ENCODE assay signal across 25 cellular contexts in genomic region chr17:54950116-54950515, GRCh38. TPM values are rescaled to one million over a fixed set of nuclear protein-coding genes. Genes with fewer than 3 reads are reported as not detected.
"Had no signal": no experiment of that assay in that cellular context is flagged by ENCODE, and none has a peak within 500 bp of the region (broad histone marks: within the 10 kb centered on the region; RNA-seq: fewer than 3 reads in every experiment).

No MANE protein-coding gene starts in this region.

- H2AFZ ChIP-seq: hepatocyte had no signal

- H3K9me3 ChIP-seq: heart right ventricle, left lung, pancreas, prostate gland, right atrium auricular region, right lobe of liver, spleen, suprapubic skin, thoracic aorta, tibial artery, upper lobe of right lung had no signal

- H3K4me3 ChIP-seq: heart right ventricle, hepatocyte, left lung, lung, pancreas, prostate gland, right atrium auricular region, right lobe of liver, skin epidermis, spleen, suprapubic skin, thoracic aorta, tibial artery, upper lobe of right lung had no signal

- H3K27ac ChIP-seq: heart right ventricle, hepatocyte, left lung, pancreas, prostate gland, right atrium auricular region, right lobe of liver, skin epidermis, spleen, suprapubic skin, thoracic aorta, tibial artery, upper lobe of right lung had no signal

- H3K4me2 ChIP-seq: hepatocyte had no signal

- DNase-seq: heart right ventricle; kidney glomerular epithelial cell; left cardiac atrium; left lung; mesendoderm; naive thymus-derived CD8-positive, alpha-beta T cell; nucleus accumbens; pancreas; posterior cingulate gyrus; right lobe of liver; spleen; stimulated activated CD4-positive, alpha-beta T cell treated with anti-CD3 and anti-CD28 coated beads, Interleukin-4, amount 100 ng/mL, for 24 hours; stimulated activated naive CD4-positive, alpha-beta T cell; tibial artery; trophoblast cell; upper lobe of right lung had no signal

- H3K79me2 ChIP-seq: hepatocyte had no signal

- FAIRE-seq: keratinocyte, pancreas, urothelium cell line had no signal

- H3K27me3 ChIP-seq: heart right ventricle, hepatocyte, left lung, pancreas, right atrium auricular region, right lobe of liver, spleen, suprapubic skin, tibial artery, upper lobe of right lung had no signal

- H3K36me3 ChIP-seq: prostate gland, right atrium auricular region had no signal

- H3K4me1 ChIP-seq: heart right ventricle, left lung, pancreas, prostate gland, right atrium auricular region, spleen, suprapubic skin, tibial artery, upper lobe of right lung had no signal

RNA-seq across cellular contexts. Expression of gene TOM1L1, which starts 49.5 kb away (rescaled TPM):
- total RNA-seq: naive thymus-derived CD8-positive, alpha-beta T cell had no signal
- polyA plus RNA-seq: naive thymus-derived CD8-positive, alpha-beta T cell had no signal
